In genomic region chr10:112842832-112843360, GRCh38 we compare ENCODE assay signal across 1 cellular context.
TF ChIP-seq lines count a peak whose summit lies in the region.

No MANE protein-coding gene starts in this region.

TF ChIP-seq in SK-N-SH treated with all-trans-retinoic acid at 6 μM for 48 hours, 23 proteins besides CTCF, POLR2A, EP300 and RAD21 (continued from another document):
- TF ChIP-seq PATZ1 (CRISPR knock-in tag; IDR thresholded peaks at IDR 0.05; ENCODE audit: borderline replicate concordance) (no peak), TCF4 (CRISPR knock-in tag; IDR thresholded peaks at IDR 0.05; ENCODE audit: borderline replicate concordance) (no peak), ZNF565 (CRISPR knock-in tag; conservative IDR thresholded peaks at IDR 0.05; ENCODE audit: low read depth) (no peak)
TF ChIP-seq in SK-N-SH treated with all-trans-retinoic acid at 6 μM for 48 hours: peak in this region for 0.
